1 cellular context compared by ENCODE assay signal in the genomic region with DNA sequence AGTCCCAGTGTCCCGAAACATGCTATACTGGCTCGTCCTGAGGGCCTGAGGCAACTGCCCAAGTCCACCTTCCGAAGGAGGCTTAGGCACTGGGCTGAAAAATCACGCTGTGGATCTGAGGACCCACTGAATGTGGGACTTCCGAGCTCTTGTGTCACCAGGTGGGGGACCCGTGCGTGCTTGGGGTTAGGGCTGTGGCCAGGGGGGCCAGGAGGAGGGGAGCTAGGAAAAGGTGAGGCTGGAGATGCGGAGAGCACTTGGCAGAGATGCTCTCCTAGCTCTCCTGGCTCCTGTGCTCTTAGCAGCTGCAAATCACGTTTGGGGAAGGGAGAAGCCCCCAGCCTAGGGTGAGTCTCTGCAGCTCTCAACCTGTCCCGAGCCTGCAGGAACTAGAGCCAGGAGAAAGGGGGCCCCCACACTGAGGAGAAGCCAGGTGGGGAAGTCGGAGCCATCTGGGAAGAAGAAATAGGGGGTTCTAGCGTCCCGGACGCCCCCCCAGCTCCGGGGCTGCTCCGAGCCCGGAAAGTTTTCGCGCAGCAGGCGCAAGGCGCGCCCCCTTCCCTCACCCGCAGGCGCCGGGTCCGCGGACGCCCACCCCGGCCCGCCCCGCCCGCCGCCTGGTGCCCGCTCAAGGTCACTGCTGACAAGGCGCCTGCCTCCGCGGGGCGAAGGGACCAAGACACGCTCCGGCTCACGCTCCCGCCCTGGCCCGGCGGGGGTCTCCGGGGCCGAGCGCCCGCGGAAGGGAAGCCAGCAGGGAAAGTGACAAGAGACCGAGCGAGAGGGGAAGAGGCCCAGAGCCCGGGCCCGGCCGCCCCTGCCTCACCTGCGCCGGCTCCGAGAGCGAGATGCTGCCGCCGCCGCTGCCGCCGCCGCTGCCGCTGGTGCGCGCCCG.
TF ChIP-seq lines count a peak whose summit lies in the region.

No MANE protein-coding gene starts in this region.

TF ChIP-seq in HepG2, 621 proteins besides CTCF, POLR2A, EP300 and RAD21 (continued from another document):
- TF ChIP-seq, protein P1, sequence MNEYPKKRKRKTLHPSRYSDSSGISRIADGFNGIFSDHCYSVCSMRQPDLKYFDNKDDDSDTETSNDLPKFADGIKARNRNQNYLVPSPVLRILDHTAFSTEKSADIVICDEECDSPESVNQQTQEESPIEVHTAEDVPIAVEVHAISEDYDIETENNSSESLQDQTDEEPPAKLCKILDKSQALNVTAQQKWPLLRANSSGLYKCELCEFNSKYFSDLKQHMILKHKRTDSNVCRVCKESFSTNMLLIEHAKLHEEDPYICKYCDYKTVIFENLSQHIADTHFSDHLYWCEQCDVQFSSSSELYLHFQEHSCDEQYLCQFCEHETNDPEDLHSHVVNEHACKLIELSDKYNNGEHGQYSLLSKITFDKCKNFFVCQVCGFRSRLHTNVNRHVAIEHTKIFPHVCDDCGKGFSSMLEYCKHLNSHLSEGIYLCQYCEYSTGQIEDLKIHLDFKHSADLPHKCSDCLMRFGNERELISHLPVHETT (CRISPR knock-in tag; conservative IDR thresholded peaks at IDR 0.05): no peak
